ENCODE assay signal across 8 cellular contexts in genomic region chr14:23566782-23567185, GRCh38. TPM values are rescaled to one million over a fixed set of nuclear protein-coding genes. Genes with fewer than 3 reads are reported as not detected.
A peak's percentile ranks its signal among the peaks of the same experiment; 100 is the strongest.
DNase-seq lines count a peak whose midpoint lies in the region; ATAC-seq and TF ChIP-seq lines count a peak whose summit lies in the region.

No MANE protein-coding gene starts in this region.

- H3K27ac ChIP-seq in OCI-LY7 (ENCODE audit: low read depth, low read length, poor library complexity, severe bottlenecking), result peak overlapping the region; percentile 55
- H3K27ac ChIP-seq in epithelial cell of prostate, result peak overlapping the region; percentile 69

- in situ Hi-C loops in ACHN (cut with HindIII; ENCODE audit: low pct_ligation_motif_present, low pct_unique_long_range_greater_than_20kb, low sequenced_read_pairs) (no loop called here), GM13976 (cut with MboI; ENCODE audit: low sequenced_read_pairs, unreplicated experiment) (no loop called here)

- DNase-seq in ACHN (peak; percentile 26), OCI-LY7 (ENCODE audit: low spot score) (no peak), epithelial cell of prostate (ENCODE audit: low read depth, low spot score) (no peak), neural crest cell (ENCODE audit: low read depth, low spot score) (no peak), GM13976 (ENCODE audit: low spot score) (no peak), NCI-H1417 treated with DMSO at 0.1 percent for 48 hours (lab: John Stamatoyannopoulos, UW) (no peak)

- peaks cover 45% of the 10 kb centered on the region for H3K36me3 ChIP-seq in OCI-LY7 (ENCODE audit: insufficient read depth, low read length)

- peak; percentile 13 for ATAC-seq in GM19324 (IDR thresholded peaks at IDR 0.05; ENCODE audit: low FRiP score, unreplicated experiment)
- ATAC-seq in HG02623 (IDR thresholded peaks at IDR 0.05; ENCODE audit: unreplicated experiment), result no peak

- no peaks in the 10 kb centered on the region for H3K9me3 ChIP-seq in OCI-LY7 (ENCODE audit: low read length)

- H4K20me1 ChIP-seq in OCI-LY7 (ENCODE audit: insufficient read depth, low read length), result no peaks in the 10 kb centered on the region; the same call in 1 of the 2 replicates

- no TSS peak for BruUV-seq in OCI-LY7 (replicated peaks; lab: Mats Ljungman, UMichigan)

- H3K4me3 Mint-ChIP-seq in neural crest cell, result peak overlapping the region; percentile 93

- POLR2A ChIA-PET in OCI-LY7 (lab: Charles Lee), result interaction anchor here (0.8 to 1.7 kb wide), 5 partner anchors 10 to 527 kb away, joined by 3 to 9 read pairs (median 3); partner anchors contain the start of gene PCK2

- H3K4me1 Mint-ChIP-seq in neural crest cell, result peaks cover 34% of the 10 kb centered on the region

- no peak overlapping the region for H3K27ac Mint-ChIP-seq in neural crest cell (ENCODE audit: unreplicated experiment)

- H2AFZ ChIP-seq in OCI-LY7 (ENCODE audit: low read length), result peak overlapping the region; percentile 53; the same call in 1 of the 2 replicates

- CTCF ChIA-PET in OCI-LY7 (lab: Charles Lee; ENCODE audit: unreplicated experiment), result interaction anchor here (0.7 kb wide), 1 partner anchor 8 kb away, joined by 3 read pairs; no protein-coding TSS in a partner anchor

- TF ChIP-seq CTCF in OCI-LY7 (conservative IDR thresholded peaks at IDR 0.05; ENCODE audit: low read length) (no peak; the same call in 1 of the 2 replicates), neural crest cell (conservative IDR thresholded peaks at IDR 0.05) (peak; percentile 25), GM13976 (IDR thresholded peaks at IDR 0.05; ENCODE audit: borderline replicate concordance, control extremely low read depth, extremely low read depth, insufficient read depth, missing control alignments) (no peak)

- no peaks in the 10 kb centered on the region for H3K9me2 ChIP-seq in OCI-LY7 (ENCODE audit: insufficient read depth, low read length)

- H3K4me1 ChIP-seq in OCI-LY7 (ENCODE audit: insufficient read depth, low read length, poor library complexity, severe bottlenecking), result peaks cover 29% of the 10 kb centered on the region

- no peaks in the 10 kb centered on the region for H3K36me3 Mint-ChIP-seq in neural crest cell (ENCODE audit: low read depth)

- H3K27me3 Mint-ChIP-seq in neural crest cell (ENCODE audit: low read depth), result peaks cover 26% of the 10 kb centered on the region

- peaks cover 9% of the 10 kb centered on the region; the same call in 1 of the 2 replicates for H3K79me2 ChIP-seq in OCI-LY7 (ENCODE audit: insufficient read depth, low read depth, low read length)

- intact Hi-C loops in OCI-LY7 (cut with micrococcal nuclease; ENCODE audit: unreplicated experiment), result loop anchor here (10.0 kb wide), 1 partner anchor 798 kb away; the partner anchor contains the start of gene NFATC4

- no peaks in the 10 kb centered on the region for H3K9me3 Mint-ChIP-seq in neural crest cell

- H3K4me2 ChIP-seq in OCI-LY7 (ENCODE audit: low read length), result peak overlapping the region; percentile 96

- H3K4me3 ChIP-seq in OCI-LY7 (ENCODE audit: low read depth, low read length, poor library complexity, severe bottlenecking), result peak overlapping the region; percentile 85

RNA-seq across cellular contexts. Expression of gene AP1G2, which starts 0.8 kb away (rescaled TPM):
- total RNA-seq in OCI-LY7 (2014; rRNA removed; shearing (Covaris generic)), result 110 and 129 TPM in 2 replicates
- total RNA-seq in OCI-LY7 (2022), result 209 and 235 TPM in 2 replicates
- total RNA-seq in neural crest cell, result 42.3 and 53.2 TPM in 2 replicates

RNA-seq across cellular contexts. Expression of gene THTPA, which starts 10.7 kb away (rescaled TPM):
- total RNA-seq in OCI-LY7 (2014; rRNA removed; shearing (Covaris generic)), result 20.9 and 28.6 TPM in 2 replicates
- 15.4 and 16.9 TPM in 2 replicates for total RNA-seq in OCI-LY7 (2022)
- 19.4 and 19.6 TPM in 2 replicates for total RNA-seq in neural crest cell

RNA-seq across cellular contexts. Expression of gene JPH4, which starts 11.8 kb away (rescaled TPM):
- not detected in 2 replicates for total RNA-seq in OCI-LY7 (2014; rRNA removed; shearing (Covaris generic))
- not detected in 2 replicates for total RNA-seq in OCI-LY7 (2022)
- 1.3 and 1.4 TPM in 2 replicates for total RNA-seq in neural crest cell

RNA-seq across cellular contexts. Expression of gene ZFHX2, which starts 15.2 kb away (rescaled TPM):
- total RNA-seq in OCI-LY7 (2014; rRNA removed; shearing (Covaris generic)), result 0.60 and 0.62 TPM in 2 replicates
- total RNA-seq in OCI-LY7 (2022) (1.2 and 1.8 TPM in 2 replicates), neural crest cell (9.9 and 11.0 TPM in 2 replicates)
